1 cellular context compared by ENCODE assay signal in genomic region chr19:30070970-30071632, GRCh38.
TF ChIP-seq lines count a peak whose summit lies in the region.

No MANE protein-coding gene starts in this region.

TF ChIP-seq in K562, 482 proteins besides CTCF, POLR2A, EP300 and RAD21 (continued from another document):
- TF ChIP-seq RREB1 (CRISPR knock-in tag; IDR thresholded peaks at IDR 0.05): no peak
- TF ChIP-seq, protein P1, sequence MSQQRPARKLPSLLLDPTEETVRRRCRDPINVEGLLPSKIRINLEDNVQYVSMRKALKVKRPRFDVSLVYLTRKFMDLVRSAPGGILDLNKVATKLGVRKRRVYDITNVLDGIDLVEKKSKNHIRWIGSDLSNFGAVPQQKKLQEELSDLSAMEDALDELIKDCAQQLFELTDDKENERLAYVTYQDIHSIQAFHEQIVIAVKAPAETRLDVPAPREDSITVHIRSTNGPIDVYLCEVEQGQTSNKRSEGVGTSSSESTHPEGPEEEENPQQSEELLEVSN (IDR thresholded peaks at IDR 0.05; ENCODE audit: borderline replicate concordance in 1 of 2, extremely low read depth in 1 of 2, insufficient read depth in 1 of 2, insufficient read length in 1 of 2, low read depth in 1 of 2, low read length in 1 of 2, poor library complexity in 1 of 2, severe bottlenecking in 1 of 2): no peak
